Comparison of ENCODE assay signal across 23 cellular contexts in the genomic region with DNA sequence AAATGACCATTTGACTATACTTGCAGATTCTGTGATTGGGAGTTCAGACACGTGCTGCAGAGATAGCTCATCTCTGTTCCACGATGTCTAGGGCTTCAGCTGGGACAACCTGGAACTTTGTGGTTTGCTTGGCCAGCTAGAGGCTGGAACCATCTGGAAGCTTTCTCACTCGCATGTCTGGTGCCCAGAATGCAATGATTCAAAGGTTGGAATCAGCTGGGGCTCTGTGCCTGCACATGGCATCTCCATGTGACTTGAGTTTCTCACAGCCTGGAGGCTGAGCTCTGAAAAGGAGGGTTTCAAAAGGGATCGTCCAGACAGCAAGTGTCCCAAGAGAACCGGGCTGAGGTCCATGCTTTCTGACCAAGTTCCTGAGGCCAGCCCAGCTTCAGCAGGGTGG.
"Had no signal": no experiment of that assay in that cellular context is flagged by ENCODE, and none has a peak within 500 bp of the region (broad histone marks: within the 10 kb centered on the region; RNA-seq: fewer than 3 reads in every experiment).

No MANE protein-coding gene starts in this region.

- H3K4me3 ChIP-seq: coronary artery, esophagus squamous epithelium, mucosa of descending colon, right lobe of liver, suprapubic skin, transverse colon, upper lobe of right lung, uterus had no signal

- H3K27ac ChIP-seq: coronary artery, esophagus squamous epithelium, right lobe of liver, suprapubic skin, transverse colon, upper lobe of right lung, uterus had no signal

- DNase-seq: dermis blood vessel endothelial cell; effector memory CD4-positive, alpha-beta T cell; esophagus squamous epithelium; hypothalamus; immature natural killer cell; islet precursor cell; kidney glomerular epithelial cell; mesenchymal stem cell; mucosa of descending colon; naive thymus-derived CD4-positive, alpha-beta T cell; nephron progenitor cell; nucleus accumbens; right lobe of liver; small intestine; stimulated activated CD4-positive, alpha-beta T cell treated with anti-CD3 and anti-CD28 coated beads, Interleukin-15, amount 100 ng/mL, for 24 hours; stimulated activated CD4-positive, alpha-beta T cell treated with anti-CD3 and anti-CD28 coated beads, Interleukin-2, amount 100 ng/mL, for 48 hours; stimulated activated naive B cell treated with anti-CD40 and anti-IgM and Interleukin-4, amounts not matched to agents 10 μg/mL and 1 μg/mL and 100 μg/mL, for 72 hours; stimulated activated naive CD8-positive, alpha-beta T cell treated with anti-CD3 and anti-CD28 coated beads, Interleukin-15, amount 100 ng/mL, for 72 hours; transverse colon; upper lobe of right lung; uterus had no signal

- H3K36me3 ChIP-seq: esophagus squamous epithelium, right lobe of liver, suprapubic skin, transverse colon, upper lobe of right lung, uterus had no signal

- H3K27me3 ChIP-seq: right lobe of liver, suprapubic skin, transverse colon, upper lobe of right lung, uterus had no signal

- H3K9me3 ChIP-seq: esophagus squamous epithelium, mucosa of descending colon, right lobe of liver, suprapubic skin, transverse colon, upper lobe of right lung, uterus had no signal

- ATAC-seq: mucosa of descending colon; naive thymus-derived CD4-positive, alpha-beta T cell; stimulated activated naive B cell treated with anti-CD40 and anti-IgM and Interleukin-4, amounts not matched to agents 10 μg/mL and 1 μg/mL and 100 μg/mL, for 72 hours; stimulated activated naive CD8-positive, alpha-beta T cell treated with anti-CD3 and anti-CD28 coated beads, Interleukin-15, amount 100 ng/mL, for 72 hours; upper lobe of right lung had no signal

- H3K4me1 ChIP-seq: esophagus squamous epithelium, suprapubic skin, transverse colon, upper lobe of right lung, uterus had no signal
